Comparison of ENCODE assay signal across 1 cellular context in the genomic region with DNA sequence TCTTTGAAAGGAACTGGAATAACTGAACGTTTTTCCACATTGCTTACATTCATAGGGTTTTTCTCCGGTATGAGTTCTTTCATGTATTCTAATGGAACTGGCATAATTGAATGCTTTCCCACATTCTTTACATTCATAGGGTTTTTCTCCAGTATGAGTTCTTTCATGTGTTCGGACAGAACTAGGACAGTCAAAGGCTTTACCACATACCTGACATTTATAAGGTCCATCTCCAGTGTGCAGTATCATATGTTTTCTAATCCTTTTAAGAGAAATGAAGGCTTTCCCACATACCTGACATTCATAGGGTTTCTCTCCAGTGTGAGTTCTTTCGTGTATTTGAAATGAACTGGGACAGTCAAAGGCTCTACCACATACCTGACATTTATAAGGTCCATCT.
TF ChIP-seq lines count a peak whose summit lies in the region.

No MANE protein-coding gene starts in this region.

TF ChIP-seq in GM12878, 131 proteins besides CTCF, POLR2A, EP300 and RAD21:
- TF ChIP-seq POLR2AphosphoS2 (IDR thresholded peaks at IDR 0.05; ENCODE audit: low read depth, low read length) (no peak), IRF5 (IDR thresholded peaks at IDR 0.05; ENCODE audit: borderline replicate concordance) (no peak), SREBF2 (IDR thresholded peaks at IDR 0.05; ENCODE audit: low read length) (no peak), SMC3 (IDR thresholded peaks at IDR 0.05; ENCODE audit: borderline replicate concordance, low read length) (no peak), MXI1 (IDR thresholded peaks at IDR 0.05; ENCODE audit: low read depth, low read length) (no peak), ZNF274 (IDR thresholded peaks at IDR 0.05; ENCODE audit: insufficient read depth, insufficient read length) (no peak), BRCA1 (IDR thresholded peaks at IDR 0.05; ENCODE audit: low read depth, low read length) (no peak), ZNF687 (IDR thresholded peaks at IDR 0.05) (no peak), NR2C1 (IDR thresholded peaks at IDR 0.05) (no peak), SMAD5 (IDR thresholded peaks at IDR 0.05; ENCODE audit: low read depth) (no peak), ZNF217 (IDR thresholded peaks at IDR 0.05) (no peak), ZNF622 (IDR thresholded peaks at IDR 0.05) (no peak), JUND (IDR thresholded peaks at IDR 0.05; ENCODE audit: low read depth, low read length) (no peak), MEF2B (IDR thresholded peaks at IDR 0.05; ENCODE audit: partially characterized antibody, poor library complexity, severe bottlenecking) (no peak), RELA (IDR thresholded peaks at IDR 0.05; ENCODE audit: borderline replicate concordance, partially characterized antibody) (no peak), CREB1 (IDR thresholded peaks at IDR 0.05; ENCODE audit: low read depth) (no peak), GATAD2B (conservative IDR thresholded peaks at IDR 0.05; ENCODE audit: low read depth) (no peak), PAX5 (IDR thresholded peaks at IDR 0.05; ENCODE audit: borderline replicate concordance, low read depth, low read length) (no peak)
- TF ChIP-seq, protein P1, sequence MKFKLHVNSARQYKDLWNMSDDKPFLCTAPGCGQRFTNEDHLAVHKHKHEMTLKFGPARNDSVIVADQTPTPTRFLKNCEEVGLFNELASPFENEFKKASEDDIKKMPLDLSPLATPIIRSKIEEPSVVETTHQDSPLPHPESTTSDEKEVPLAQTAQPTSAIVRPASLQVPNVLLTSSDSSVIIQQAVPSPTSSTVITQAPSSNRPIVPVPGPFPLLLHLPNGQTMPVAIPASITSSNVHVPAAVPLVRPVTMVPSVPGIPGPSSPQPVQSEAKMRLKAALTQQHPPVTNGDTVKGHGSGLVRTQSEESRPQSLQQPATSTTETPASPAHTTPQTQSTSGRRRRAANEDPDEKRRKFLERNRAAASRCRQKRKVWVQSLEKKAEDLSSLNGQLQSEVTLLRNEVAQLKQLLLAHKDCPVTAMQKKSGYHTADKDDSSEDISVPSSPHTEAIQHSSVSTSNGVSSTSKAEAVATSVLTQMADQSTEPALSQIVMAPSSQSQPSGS (IDR thresholded peaks at IDR 0.05; ENCODE audit: low read length): no peak
- TF ChIP-seq, protein P2, sequence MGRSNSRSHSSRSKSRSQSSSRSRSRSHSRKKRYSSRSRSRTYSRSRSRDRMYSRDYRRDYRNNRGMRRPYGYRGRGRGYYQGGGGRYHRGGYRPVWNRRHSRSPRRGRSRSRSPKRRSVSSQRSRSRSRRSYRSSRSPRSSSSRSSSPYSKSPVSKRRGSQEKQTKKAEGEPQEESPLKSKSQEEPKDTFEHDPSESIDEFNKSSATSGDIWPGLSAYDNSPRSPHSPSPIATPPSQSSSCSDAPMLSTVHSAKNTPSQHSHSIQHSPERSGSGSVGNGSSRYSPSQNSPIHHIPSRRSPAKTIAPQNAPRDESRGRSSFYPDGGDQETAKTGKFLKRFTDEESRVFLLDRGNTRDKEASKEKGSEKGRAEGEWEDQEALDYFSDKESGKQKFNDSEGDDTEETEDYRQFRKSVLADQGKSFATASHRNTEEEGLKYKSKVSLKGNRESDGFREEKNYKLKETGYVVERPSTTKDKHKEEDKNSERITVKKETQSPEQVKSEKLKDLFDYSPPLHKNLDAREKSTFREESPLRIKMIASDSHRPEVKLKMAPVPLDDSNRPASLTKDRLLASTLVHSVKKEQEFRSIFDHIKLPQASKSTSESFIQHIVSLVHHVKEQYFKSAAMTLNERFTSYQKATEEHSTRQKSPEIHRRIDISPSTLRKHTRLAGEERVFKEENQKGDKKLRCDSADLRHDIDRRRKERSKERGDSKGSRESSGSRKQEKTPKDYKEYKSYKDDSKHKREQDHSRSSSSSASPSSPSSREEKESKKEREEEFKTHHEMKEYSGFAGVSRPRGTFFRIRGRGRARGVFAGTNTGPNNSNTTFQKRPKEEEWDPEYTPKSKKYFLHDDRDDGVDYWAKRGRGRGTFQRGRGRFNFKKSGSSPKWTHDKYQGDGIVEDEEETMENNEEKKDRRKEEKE (IDR thresholded peaks at IDR 0.05): no peak
